ENCODE assay signal across 10 cellular contexts in genomic region chr20:38870733-38871559, GRCh38. TPM values are rescaled to one million over a fixed set of nuclear protein-coding genes. Genes with fewer than 3 reads are reported as not detected.
DNase-seq lines count a peak whose midpoint lies in the region; ATAC-seq and TF ChIP-seq lines count a peak whose summit lies in the region.
"Had no signal": no experiment of that assay in that cellular context is flagged by ENCODE, and none has a peak within 500 bp of the region (broad histone marks: within the 10 kb centered on the region; RNA-seq: fewer than 3 reads in every experiment).

No MANE protein-coding gene starts in this region.

- DNase-seq in NCI-H2196 treated with DMSO at 0.1 percent for 48 hours (lab: John Stamatoyannopoulos, UW; ENCODE audit: unreplicated experiment) (peak; percentile 9), NCI-H2196 (lab: John Stamatoyannopoulos, UW; ENCODE audit: unreplicated experiment) (no peak), T-helper 17 cell (peak in 1 of 3 donors; percentile 40), epithelial cell of proximal tubule (ENCODE audit: low read depth) (peak; percentile 40), NCI-H1048 (lab: John Stamatoyannopoulos, UW) (no peak), ascending aorta (ENCODE audit: low spot score in 2 of 2) (no peak), NCI-H774 (lab: John Stamatoyannopoulos, UW) (no peak)
- DNase-seq in stimulated activated CD8-positive, alpha-beta memory T cell treated with anti-CD3 and anti-CD28 coated beads, Interleukin-4, amount 100 ng/mL, for 48 hours: peak; percentile 74
- DNase-seq: NCI-H446 treated with DMSO at 0.1 percent for 48 hours had no signal

- no peaks in the 10 kb centered on the region for H3K27me3 Mint-ChIP-seq in T-helper 17 cell

- peak overlapping the region; percentile 56 for H3K4me3 Mint-ChIP-seq in T-helper 17 cell
- H3K4me3 Mint-ChIP-seq: brain had no signal

- ATAC-seq in T-helper 17 cell: no peak

- TF ChIP-seq CTCF in epithelial cell of proximal tubule (conservative IDR thresholded peaks at IDR 0.05; ENCODE audit: low read depth, low read length) (no peak), ascending aorta (IDR thresholded peaks at IDR 0.05) (no peak)

- H3K36me3 Mint-ChIP-seq in T-helper 17 cell (ENCODE audit: low read depth): peaks cover 2% of the 10 kb centered on the region
- H3K36me3 Mint-ChIP-seq: brain had no signal

- H3K4me1 ChIP-seq in ascending aorta: no peaks in the 10 kb centered on the region

- intact Hi-C loops in ascending aorta (cut with DNase I): no loop called here

- no peak overlapping the region for H3K4me3 ChIP-seq in epithelial cell of proximal tubule (ENCODE audit: low read depth, low read length)
- no peak overlapping the region for H3K4me3 ChIP-seq in ascending aorta

- no peak overlapping the region for H3K27ac ChIP-seq in ascending aorta

- peaks cover 59% of the 10 kb centered on the region for H3K4me1 Mint-ChIP-seq in T-helper 17 cell
- H3K4me1 Mint-ChIP-seq: brain had no signal

- no peaks in the 10 kb centered on the region for H3K27me3 ChIP-seq in ascending aorta

- H3K36me3 ChIP-seq in ascending aorta: no peaks in the 10 kb centered on the region

- H3K9me3 ChIP-seq in T-helper 17 cell (ENCODE audit: control insufficient read depth, low read length, poor library complexity, severe bottlenecking) (no peaks in the 10 kb centered on the region), ascending aorta (no peaks in the 10 kb centered on the region)

- H3K27ac Mint-ChIP-seq in T-helper 17 cell: peak overlapping the region; percentile 99
- H3K27ac Mint-ChIP-seq: brain had no signal

RNA-seq across cellular contexts. Expression of gene FAM83D, which starts 55.3 kb away (rescaled TPM):
- total RNA-seq in T-helper 17 cell (1 to 10 TPM; 2.1 to 3.3 TPM), epithelial cell of proximal tubule (56.7 and 72.8 TPM in 2 replicates), ascending aorta (0.53 TPM)

Comparison
In these comparisons a context has a peak if more than half of its experiments do, and no peak if none do; other contexts are left out.
1. DNase-seq: peak in NCI-H2196 treated with DMSO at 0.1 percent for 48 hours (single experiment), epithelial cell of proximal tubule (single experiment) and stimulated activated CD8-positive, alpha-beta memory T cell treated with anti-CD3 and anti-CD28 coated beads, Interleukin-4, amount 100 ng/mL, for 48 hours (single experiment); none in NCI-H2196 (single experiment), NCI-H1048 (single experiment), ascending aorta (0 of 2) and NCI-H774 (single experiment).
2. RNA of gene FAM83D, which starts 55.3 kb away (total RNA-seq): 56.7 to 72.8 TPM in epithelial cell of proximal tubule; 2.1 to 3.3 TPM in T-helper 17 cell and 0.53 TPM in ascending aorta (single experiment); every median in the first group is over 10 times any median in the second.